Comparison of ENCODE assay signal across 8 cellular contexts in the genomic region with DNA sequence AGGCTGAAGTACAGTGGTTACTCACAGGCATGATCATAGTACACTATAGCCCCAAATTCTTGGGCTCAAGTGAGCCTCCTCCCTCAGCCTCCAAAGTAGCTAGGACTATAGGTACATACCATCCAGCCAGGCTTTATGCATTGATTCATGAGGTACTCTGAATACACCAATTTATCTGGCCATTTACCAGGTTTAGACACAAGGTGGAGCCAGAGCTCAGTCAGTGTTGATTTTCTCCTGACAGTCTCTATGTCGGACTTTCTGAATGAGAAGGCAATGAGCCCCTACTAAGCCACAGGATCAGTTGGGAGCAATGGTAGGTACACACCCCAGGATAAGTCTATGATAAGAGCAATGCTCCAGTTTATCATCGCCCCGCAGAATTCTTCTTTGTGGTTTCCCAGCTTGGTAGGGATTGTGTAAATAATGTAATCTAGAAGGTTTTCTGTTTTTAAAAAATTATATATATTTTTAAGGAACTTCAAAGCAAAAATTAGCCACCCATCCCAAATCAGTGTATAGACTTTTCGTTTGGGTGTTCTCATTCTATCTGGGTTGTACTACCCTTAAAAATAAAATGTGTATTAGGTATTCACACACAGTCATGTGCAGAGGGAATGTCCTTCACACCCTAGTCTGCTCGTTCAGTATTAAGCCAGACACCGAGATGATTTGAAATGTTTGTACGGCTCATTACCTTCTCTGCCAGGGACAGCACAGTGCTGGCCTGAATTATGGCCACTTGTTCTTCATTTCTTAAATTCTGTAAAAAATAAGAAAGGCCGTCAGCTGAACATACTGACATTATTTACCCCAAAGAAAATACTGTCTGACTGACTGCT.
A peak's percentile ranks its signal among the peaks of the same experiment; 100 is the strongest.
DNase-seq lines count a peak whose midpoint lies in the region; ATAC-seq and TF ChIP-seq lines count a peak whose summit lies in the region.

No MANE protein-coding gene starts in this region.

- no peak overlapping the region for H3K4me3 ChIP-seq in skeletal muscle cell (ENCODE audit: low read depth, low read length)

- DNase-seq in ACHN: peak; percentile 66
- DNase-seq in NCI-H1436 (lab: John Stamatoyannopoulos, UW): peak; percentile 78
- DNase-seq in SW480 (ENCODE audit: low spot score): peak; percentile 62
- DNase-seq in astrocyte of the hippocampus (ENCODE audit: low read depth, low spot score): peak; percentile 86
- peak; percentile 9 for DNase-seq in hepatic stellate cell (ENCODE audit: low spot score)
- DNase-seq in skeletal muscle cell (ENCODE audit: low read depth): peak; percentile 4

- TF ChIP-seq POLR2A in GM18505 (IDR thresholded peaks at IDR 0.05; ENCODE audit: borderline replicate concordance, extremely low read depth, insufficient read depth, insufficient read length): no peak

- ATAC-seq in GM18505 (IDR thresholded peaks at IDR 0.05; ENCODE audit: unreplicated experiment) (peak; percentile 89), HG02870 (IDR thresholded peaks at IDR 0.05; ENCODE audit: unreplicated experiment) (peak; percentile 92)

- in situ Hi-C loops in ACHN (cut with HindIII; ENCODE audit: low pct_ligation_motif_present, low pct_unique_long_range_greater_than_20kb, low sequenced_read_pairs): no loop called here

Comparison
In these comparisons a context has a peak if more than half of its experiments do, and no peak if none do; other contexts are left out.
1. DNase-seq: peak in every context shown above with its lines; median percentile 86 in astrocyte of the hippocampus; 78 in NCI-H1436; 66 in ACHN; 62 in SW480; 9 in hepatic stellate cell; 4 in skeletal muscle cell.